Comparison of ENCODE assay signal across 7 cellular contexts in the genomic region with DNA sequence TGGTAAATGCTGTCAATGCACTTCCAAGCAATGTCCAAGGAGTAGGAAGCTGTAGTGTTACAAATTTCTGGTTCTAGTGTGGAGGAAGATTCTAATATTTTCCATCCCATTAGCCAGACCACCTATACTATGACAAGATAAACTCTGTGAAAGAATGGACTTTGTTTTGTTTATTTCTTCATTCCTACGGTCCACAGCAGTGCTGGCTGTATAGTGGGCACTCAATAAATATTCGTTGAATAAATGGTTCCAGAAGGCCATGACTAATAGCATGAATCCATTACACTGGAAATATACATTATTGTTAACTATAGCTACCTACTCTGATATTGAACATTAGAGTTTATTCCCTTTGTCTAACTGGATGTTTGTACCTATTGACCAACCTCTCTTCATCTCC.
"Had no signal": no experiment of that assay in that cellular context is flagged by ENCODE, and none has a peak within 500 bp of the region (broad histone marks: within the 10 kb centered on the region; RNA-seq: fewer than 3 reads in every experiment).

No MANE protein-coding gene starts in this region.

- H3K4me3 ChIP-seq: K562 had no signal

- H3K36me3 Mint-ChIP-seq: IgD-negative memory B cell had no signal

- H3K9me3 Mint-ChIP-seq: IgD-negative memory B cell had no signal

- ATAC-seq: K562 had no signal

- DNase-seq: IMR-90, KBM-7, KG1 had no signal

- H3K27ac Mint-ChIP-seq: IgD-negative memory B cell had no signal

- H3K4me3 Mint-ChIP-seq: IgD-negative memory B cell had no signal

- H3K27me3 Mint-ChIP-seq: IgD-negative memory B cell had no signal

- H3K27ac ChIP-seq: HL-60 had no signal

- FAIRE-seq: HTR-8/SVneo, K562 had no signal

- H3K4me1 Mint-ChIP-seq: IgD-negative memory B cell had no signal
